Comparison of ENCODE assay signal across 9 cellular contexts in genomic region chr14:101781240-101782061, GRCh38. TPM values are rescaled to one million over a fixed set of nuclear protein-coding genes. Genes with fewer than 3 reads are reported as not detected.
DNase-seq lines count a peak whose midpoint lies in the region; ATAC-seq and TF ChIP-seq lines count a peak whose summit lies in the region.
"Had no signal": no experiment of that assay in that cellular context is flagged by ENCODE, and none has a peak within 500 bp of the region (broad histone marks: within the 10 kb centered on the region; RNA-seq: fewer than 3 reads in every experiment).

No MANE protein-coding gene starts in this region.

- intact Hi-C loops in posterior vena cava (cut with DNase I), result no loop called here

- H3K4me1 Mint-ChIP-seq in activated T-cell treated with anti-CD3 and anti-CD28 coated beads, Interleukin-2, amount 50 U/mL, for 24 hours (ENCODE audit: low read depth), result peaks cover 41% of the 10 kb centered on the region

- no peaks in the 10 kb centered on the region for H3K27me3 Mint-ChIP-seq in activated T-cell treated with anti-CD3 and anti-CD28 coated beads, Interleukin-2, amount 50 U/mL, for 24 hours

- no peaks in the 10 kb centered on the region for H3K9me3 Mint-ChIP-seq in activated T-cell treated with anti-CD3 and anti-CD28 coated beads, Interleukin-2, amount 50 U/mL, for 24 hours

- peak overlapping the region; percentile 73 for H3K4me3 Mint-ChIP-seq in activated T-cell treated with anti-CD3 and anti-CD28 coated beads, Interleukin-2, amount 50 U/mL, for 24 hours

- H3K27ac Mint-ChIP-seq in activated T-cell treated with anti-CD3 and anti-CD28 coated beads, Interleukin-2, amount 50 U/mL, for 24 hours, result peak overlapping the region; percentile 67

- peaks cover 15% of the 10 kb centered on the region for H3K36me3 Mint-ChIP-seq in activated T-cell treated with anti-CD3 and anti-CD28 coated beads, Interleukin-2, amount 50 U/mL, for 24 hours (ENCODE audit: low read depth)

- H3K27me3 ChIP-seq in foreskin keratinocyte, result peaks cover 34% of the 10 kb centered on the region

- TF ChIP-seq CTCF in foreskin keratinocyte (conservative IDR thresholded peaks at IDR 0.05), result no peak

- DNase-seq in DMS53 (lab: John Stamatoyannopoulos, UW), result peak; percentile 31
- DNase-seq in DMS53 treated with DMSO at 0.1 percent for 48 hours (lab: John Stamatoyannopoulos, UW; ENCODE audit: unreplicated experiment), result no peak
- peak; percentile 75 for DNase-seq in activated T-cell treated with anti-CD3 and anti-CD28 coated beads, Interleukin-2, amount 50 U/mL, for 24 hours
- peak in 1 of 2 donors; percentile 20 for DNase-seq in foreskin keratinocyte
- DNase-seq in posterior vena cava (ENCODE audit: low spot score), result peak; percentile 82

- H3K27ac ChIP-seq in foreskin keratinocyte, result no peak overlapping the region
- H3K27ac ChIP-seq: 22Rv1 had no signal

- no peaks in the 10 kb centered on the region for H3K4me1 ChIP-seq in foreskin keratinocyte

- peak; percentile 49 for ATAC-seq in foreskin keratinocyte
- no peak for ATAC-seq in HG02571 (IDR thresholded peaks at IDR 0.05; ENCODE audit: unreplicated experiment)
- ATAC-seq in HG03280 (IDR thresholded peaks at IDR 0.05; ENCODE audit: unreplicated experiment), result no peak
- ATAC-seq in GM18873 (IDR thresholded peaks at IDR 0.05; ENCODE audit: low FRiP score, unreplicated experiment), result no peak

RNA-seq across cellular contexts. Expression of gene PPP2R5C, which starts 19.9 kb away (rescaled TPM):
- total RNA-seq in foreskin keratinocyte (74.5 and 77.0 TPM in 2 replicates), posterior vena cava (100 to 1,000 TPM; 132 to 135 TPM)
- 51.8 and 54.7 TPM in 2 replicates for polyA plus RNA-seq in foreskin keratinocyte
